11 cellular contexts compared by ENCODE assay signal in genomic region chr16:24668481-24669001, GRCh38.
DNase-seq lines count a peak whose midpoint lies in the region; FAIRE-seq and TF ChIP-seq lines count a peak whose summit lies in the region.
"Had no signal": no experiment of that assay in that cellular context is flagged by ENCODE, and none has a peak within 500 bp of the region (broad histone marks: within the 10 kb centered on the region; RNA-seq: fewer than 3 reads in every experiment).

No MANE protein-coding gene starts in this region.

- H3K9me3 ChIP-seq in astrocyte (ENCODE audit: insufficient read depth, low read depth, low read length), result no peaks in the 10 kb centered on the region
- no peaks in the 10 kb centered on the region for H3K9me3 ChIP-seq in stomach smooth muscle (ENCODE audit: control insufficient read depth in 2 of 2, low read length in 2 of 2)

- H3K4me3 Mint-ChIP-seq in astrocyte (ENCODE audit: unreplicated experiment) (peak overlapping the region; percentile 31), mesothelial cell of epicardium (no peak overlapping the region)
- H3K4me3 Mint-ChIP-seq: B cell had no signal

- H3K36me3 Mint-ChIP-seq in astrocyte (ENCODE audit: low read depth, unreplicated experiment) (no peaks in the 10 kb centered on the region), mesothelial cell of epicardium (no peaks in the 10 kb centered on the region)

- peak overlapping the region; percentile 50 for H2AFZ ChIP-seq in astrocyte (ENCODE audit: low read depth, low read length)

- H3K9ac ChIP-seq in astrocyte (ENCODE audit: low read length) (peak overlapping the region; percentile 69), stomach smooth muscle (ENCODE audit: low read length in 2 of 2) (peak overlapping the region in 1 of 2 donors; percentile 39)

- peak overlapping the region; percentile 99 for H3K27ac Mint-ChIP-seq in astrocyte (ENCODE audit: unreplicated experiment)
- peak overlapping the region; percentile 81 for H3K27ac Mint-ChIP-seq in mesothelial cell of epicardium
- H3K27ac Mint-ChIP-seq: B cell had no signal

- peak; percentile 36 to 49 for DNase-seq in activated CD4-positive, alpha-beta T cell treated with anti-CD3 and anti-CD28 coated beads for 24 hours (ENCODE audit: low read depth in 2 of 2)
- no peak for DNase-seq in activated CD4-positive, alpha-beta T cell treated with anti-CD3 and anti-CD28 coated beads, Interleukin-2, amount 50 U/mL, for 1 hour
- DNase-seq in astrocyte (ENCODE audit: low read depth) (peak; percentile 83), mesothelial cell of epicardium (ENCODE audit: low spot score in 2 of 2, unreplicated experiment in 2 of 2) (no peak), 8988T (no peak), DMS53 treated with DMSO at 0.1 percent for 48 hours (lab: John Stamatoyannopoulos, UW; ENCODE audit: unreplicated experiment) (no peak), NCI-H510A treated with DMSO at 0.1 percent for 48 hours (lab: John Stamatoyannopoulos, UW) (no peak)
- DNase-seq: NCI-H1930 had no signal

- H3K36me3 ChIP-seq in astrocyte (ENCODE audit: insufficient read depth, low read length) (no peaks in the 10 kb centered on the region), stomach smooth muscle (ENCODE audit: control insufficient read depth in 2 of 2, insufficient read depth in 2 of 2, low read length in 2 of 2) (no peaks in the 10 kb centered on the region)
- H3K36me3 ChIP-seq: cardiac muscle cell had no signal

- no peaks in the 10 kb centered on the region for H3K9me3 Mint-ChIP-seq in astrocyte (ENCODE audit: unreplicated experiment)
- no peaks in the 10 kb centered on the region for H3K9me3 Mint-ChIP-seq in mesothelial cell of epicardium

- TF ChIP-seq CTCF in astrocyte (IDR thresholded peaks at IDR 0.05; ENCODE audit: insufficient read depth, low read depth, low read length) (no peak), mesothelial cell of epicardium (IDR thresholded peaks at IDR 0.05; ENCODE audit: unreplicated experiment) (no peak)

- no peaks in the 10 kb centered on the region for H4K20me1 ChIP-seq in astrocyte (ENCODE audit: insufficient read depth, low read length)

- H3K79me2 ChIP-seq in astrocyte (ENCODE audit: insufficient read depth, low read length), result no peaks in the 10 kb centered on the region

- no peaks in the 10 kb centered on the region for H3K27me3 ChIP-seq in astrocyte (ENCODE audit: insufficient read depth, low read length)
- H3K27me3 ChIP-seq in stomach smooth muscle (ENCODE audit: control insufficient read depth in 1 of 2, insufficient read depth in 2 of 2, low read length in 2 of 2), result no peaks in the 10 kb centered on the region
- H3K27me3 ChIP-seq: cardiac muscle cell had no signal

- FAIRE-seq in astrocyte (lab: Jason Lieb, UNC), result no peak

- H3K4me3 ChIP-seq in astrocyte (ENCODE audit: insufficient read depth, low read depth, low read length) (no peak overlapping the region), stomach smooth muscle (ENCODE audit: low read length in 2 of 2) (no peak overlapping the region)
- H3K4me3 ChIP-seq: cardiac muscle cell had no signal

- H3K27me3 Mint-ChIP-seq in astrocyte (ENCODE audit: low read depth, unreplicated experiment) (no peaks in the 10 kb centered on the region), mesothelial cell of epicardium (ENCODE audit: low read depth) (peaks cover 3% of the 10 kb centered on the region)

- H3K4me1 ChIP-seq in astrocyte (ENCODE audit: insufficient read depth, low read length) (peaks cover 30% of the 10 kb centered on the region), stomach smooth muscle (ENCODE audit: control insufficient read depth, insufficient read depth, low read length) (peaks cover 25% of the 10 kb centered on the region)

- H3K4me1 Mint-ChIP-seq in astrocyte (ENCODE audit: low read depth, unreplicated experiment) (peaks cover 18% of the 10 kb centered on the region), mesothelial cell of epicardium (peaks cover 16% of the 10 kb centered on the region)

- peak overlapping the region; percentile 52 for H3K4me2 ChIP-seq in astrocyte (ENCODE audit: low read length)

- H3K27ac ChIP-seq in astrocyte (ENCODE audit: low read depth, low read length) (peak overlapping the region; percentile 87), stomach smooth muscle (ENCODE audit: low read length) (peak overlapping the region; percentile 64)
- H3K27ac ChIP-seq: cardiac muscle cell had no signal

Comparison
In these comparisons a context has a peak if more than half of its experiments do, and no peak if none do; other contexts are left out.
1. DNase-seq: peak in activated CD4-positive, alpha-beta T cell treated with anti-CD3 and anti-CD28 coated beads for 24 hours (2 of 2) and astrocyte (single experiment); none in activated CD4-positive, alpha-beta T cell treated with anti-CD3 and anti-CD28 coated beads, Interleukin-2, amount 50 U/mL, for 1 hour (single experiment), mesothelial cell of epicardium (0 of 2), 8988T (single experiment), DMS53 treated with DMSO at 0.1 percent for 48 hours (single experiment) and NCI-H510A treated with DMSO at 0.1 percent for 48 hours (single experiment).